Comparison of ENCODE assay signal across 22 cellular contexts in genomic region chr13:70816853-70817252, GRCh38.
DNase-seq lines count a peak whose midpoint lies in the region; ATAC-seq and TF ChIP-seq lines count a peak whose summit lies in the region.
"Had no signal": no experiment of that assay in that cellular context is flagged by ENCODE, and none has a peak within 500 bp of the region (broad histone marks: within the 10 kb centered on the region; RNA-seq: fewer than 3 reads in every experiment).

No MANE protein-coding gene starts in this region.

- intact Hi-C loops in PC-3 (cut with micrococcal nuclease) = no loop called here

- no peak overlapping the region for H3K18ac ChIP-seq in mesendoderm (ENCODE audit: low read length)

- H3K27ac ChIP-seq in PC-3 (ENCODE audit: low read length) = peak overlapping the region; percentile 44
- no peak overlapping the region for H3K27ac ChIP-seq in fibroblast of lung (ENCODE audit: insufficient read depth, low read length)
- H3K27ac ChIP-seq in smooth muscle cell (ENCODE audit: low read depth) = peak overlapping the region; percentile 69
- H3K27ac ChIP-seq in mesendoderm (ENCODE audit: low read depth, low read length) = no peak overlapping the region
- H3K27ac ChIP-seq: PC-9 had no signal

- H2BK5ac ChIP-seq in mesendoderm (ENCODE audit: low read length) = no peak overlapping the region

- no peak overlapping the region for H3K4ac ChIP-seq in mesendoderm (ENCODE audit: low read depth, low read length)

- no peak overlapping the region for H4K8ac ChIP-seq in mesendoderm (ENCODE audit: low read depth, low read length)

- no TSS peak for BruUV-seq in PC-3 (replicated peaks; lab: Mats Ljungman, UMichigan)

- H3F3A ChIP-seq in PC-3 (ENCODE audit: low read length, unreplicated experiment) (no peaks in the 10 kb centered on the region), smooth muscle cell (ENCODE audit: low read depth) (no peaks in the 10 kb centered on the region)

- H3K79me2 ChIP-seq in PC-3 (ENCODE audit: low read length) (no peaks in the 10 kb centered on the region), fibroblast of lung (ENCODE audit: control insufficient read depth, insufficient read depth, low read length) (no peaks in the 10 kb centered on the region), smooth muscle cell (ENCODE audit: low read depth) (no peaks in the 10 kb centered on the region), mesendoderm (ENCODE audit: control insufficient read depth, insufficient read depth, low read length) (no peaks in the 10 kb centered on the region)

- no peak overlapping the region for H2BK15ac ChIP-seq in mesendoderm (replicated peaks; ENCODE audit: low read depth)

- H3K4me3 ChIP-seq in PC-3 (ENCODE audit: low read length) (no peak overlapping the region), fibroblast of lung (replicated peaks in 1 of 4; ENCODE audit: control extremely low read depth in 1 of 4, insufficient read depth in 1 of 4, low read depth in 3 of 4, low read length in 4 of 4) (no peak overlapping the region), smooth muscle cell (no peak overlapping the region), mesendoderm (ENCODE audit: low read length) (no peak overlapping the region)
- H3K4me3 ChIP-seq: PC-9 had no signal

- H3K9me3 ChIP-seq in PC-3 (ENCODE audit: low read length) (no peaks in the 10 kb centered on the region), fibroblast of lung (ENCODE audit: control insufficient read depth, insufficient read depth, low read depth, low read length) (no peaks in the 10 kb centered on the region), smooth muscle cell (replicated peaks; ENCODE audit: low read depth) (no peaks in the 10 kb centered on the region)

- no peak overlapping the region for H2AK5ac ChIP-seq in mesendoderm (ENCODE audit: low read length)

- no peak overlapping the region for H3K23ac ChIP-seq in mesendoderm (ENCODE audit: low read length)

- no peaks in the 10 kb centered on the region for H3K36me3 ChIP-seq in PC-3 (ENCODE audit: low read depth, low read length)
- H3K36me3 ChIP-seq in fibroblast of lung (ENCODE audit: control insufficient read depth, insufficient read depth, low read length) = no peaks in the 10 kb centered on the region
- H3K36me3 ChIP-seq in smooth muscle cell (ENCODE audit: low read depth) = no peaks in the 10 kb centered on the region
- H3K36me3 ChIP-seq in mesendoderm (ENCODE audit: control insufficient read depth, insufficient read depth, low read length) = no peaks in the 10 kb centered on the region

- H2AFZ ChIP-seq in PC-3 (ENCODE audit: low read length) (0 out of 2 replicates have a peak overlapping the region, but pooled peaks have one; percentile 32), fibroblast of lung (ENCODE audit: low read length) (no peak overlapping the region), smooth muscle cell (ENCODE audit: low read depth) (no peak overlapping the region)
- H2AFZ ChIP-seq: PC-9 had no signal

- DNase-seq in PC-3 (peak; percentile 41), astrocyte of the hippocampus (ENCODE audit: low read depth, low spot score) (peak; percentile 13), fibroblast of lung (ENCODE audit: low read depth in 2 of 2) (peak; percentile 41 to 57), smooth muscle cell (lab: John Stamatoyannopoulos, UW; ENCODE audit: unreplicated experiment) (no peak), UCSD-AML1 (lab: John Stamatoyannopoulos, UW; ENCODE audit: unreplicated experiment) (no peak), mesendoderm (no peak), anterior cingulate cortex (lab: John Stamatoyannopoulos, UW) (no peak)
- DNase-seq: C1 segment of cervical spinal cord; CD4-positive, alpha-beta memory T cell; COR-L47; GDM1; H7; Kasumi-1; NCI-H1105; NCI-H1436 treated with DMSO at 0.1 percent for 48 hours; NCI-H187 treated with DMSO at 0.1 percent for 48 hours; NCI-H2107; NCI-H524 treated with DMSO at 0.1 percent for 48 hours; NCI-H774; PC-9 had no signal

- POLR2A ChIA-PET in PC-3 (lab: Charles Lee; ENCODE audit: unreplicated experiment) = interaction anchor here (0.5 kb wide), 1 partner anchor 192 kb away, joined by 5 read pairs; no protein-coding TSS in a partner anchor

- CTCF ChIA-PET in PC-3 (lab: Charles Lee) = no interaction called here

- no peaks in the 10 kb centered on the region for H3K27me3 ChIP-seq in PC-3 (ENCODE audit: low read length)
- no peaks in the 10 kb centered on the region for H3K27me3 ChIP-seq in fibroblast of lung (ENCODE audit: control insufficient read depth, insufficient read depth, low read length)
- H3K27me3 ChIP-seq in smooth muscle cell (ENCODE audit: low read depth) = no peaks in the 10 kb centered on the region
- no peaks in the 10 kb centered on the region for H3K27me3 ChIP-seq in mesendoderm (ENCODE audit: insufficient read depth, low read length, poor library complexity)

- no peak overlapping the region for H4K5ac ChIP-seq in mesendoderm (ENCODE audit: low read length)

- ATAC-seq in PC-3 (peak; percentile 82), GM18867 (IDR thresholded peaks at IDR 0.05; ENCODE audit: unreplicated experiment) (no peak)
- ATAC-seq: Right ventricle myocardium inferior had no signal

- TF ChIP-seq CTCF in PC-3 (conservative IDR thresholded peaks at IDR 0.05; ENCODE audit: low read depth, low read length) = no peak
- no peak for TF ChIP-seq CTCF in fibroblast of lung (conservative IDR thresholded peaks at IDR 0.05 in 1 of 2, IDR thresholded peaks at IDR 0.05 in 1 of 2; ENCODE audit: low read depth in 1 of 2, low read length in 2 of 2)
- TF ChIP-seq CTCF in smooth muscle cell (IDR thresholded peaks at IDR 0.05; ENCODE audit: borderline replicate concordance, insufficient read depth, poor library complexity, severe bottlenecking) = no peak

- H3K9ac ChIP-seq in PC-3 (ENCODE audit: low read length) (no peak overlapping the region), fibroblast of lung (ENCODE audit: insufficient read depth, low read length) (no peak overlapping the region), smooth muscle cell (ENCODE audit: low read depth) (no peak overlapping the region), mesendoderm (ENCODE audit: low read length) (no peak overlapping the region)

- H3K4me2 ChIP-seq in PC-3 (ENCODE audit: low read length) (no peak overlapping the region), fibroblast of lung (ENCODE audit: extremely low read depth, insufficient read depth, low read length) (no peak overlapping the region), smooth muscle cell (peak overlapping the region; percentile 61), mesendoderm (ENCODE audit: low read length) (no peak overlapping the region)
- H3K4me2 ChIP-seq: PC-9 had no signal

- H3K4me1 ChIP-seq in PC-3 (ENCODE audit: insufficient read depth, low read length) = peaks cover 13% of the 10 kb centered on the region
- no peaks in the 10 kb centered on the region for H3K4me1 ChIP-seq in fibroblast of lung (ENCODE audit: control insufficient read depth, extremely low read depth, insufficient read depth, low read length)
- no peaks in the 10 kb centered on the region for H3K4me1 ChIP-seq in smooth muscle cell (ENCODE audit: low read depth)
- no peaks in the 10 kb centered on the region for H3K4me1 ChIP-seq in mesendoderm (ENCODE audit: control insufficient read depth, low read depth, low read length)

- no peaks in the 10 kb centered on the region for H3K79me1 ChIP-seq in mesendoderm (ENCODE audit: low read length)

- no peak overlapping the region for H3K56ac ChIP-seq in mesendoderm (ENCODE audit: low read length)

- H4K20me1 ChIP-seq in PC-3 (ENCODE audit: low read length) = no peaks in the 10 kb centered on the region
- H4K20me1 ChIP-seq in fibroblast of lung (ENCODE audit: control insufficient read depth, extremely low read depth, insufficient read depth, low read length) = no peaks in the 10 kb centered on the region
- H4K20me1 ChIP-seq in smooth muscle cell (ENCODE audit: low read depth) = no peaks in the 10 kb centered on the region

- WGBS in smooth muscle cell (ENCODE audit: low lambda C conversion rate) = 26% methylated on average over 5 of the region's 5 CpGs
- WGBS in mesendoderm (ENCODE audit: extremely low coverage, insufficient coverage, low lambda C conversion rate) = no CpG with 5 or more reads among the region's 5 CpGs

- no peak overlapping the region for H2BK120ac ChIP-seq in mesendoderm (ENCODE audit: low read depth, low read length)

- no peaks in the 10 kb centered on the region for H3K9me2 ChIP-seq in PC-3 (replicated peaks; ENCODE audit: low read length)

Comparison
In these comparisons a context has a peak if more than half of its experiments do, and no peak if none do; other contexts are left out.
1. DNase-seq: peak in PC-3 (single experiment), astrocyte of the hippocampus (single experiment) and fibroblast of lung (2 of 2); none in smooth muscle cell (single experiment), UCSD-AML1 (single experiment), mesendoderm (single experiment) and anterior cingulate cortex (0 of 58).
2. H3K27ac ChIP-seq: peak in PC-3 (single experiment) and smooth muscle cell (single experiment); none in fibroblast of lung (single experiment) and mesendoderm (single experiment).